Comparison of ENCODE assay signal across 23 cellular contexts in the genomic region with DNA sequence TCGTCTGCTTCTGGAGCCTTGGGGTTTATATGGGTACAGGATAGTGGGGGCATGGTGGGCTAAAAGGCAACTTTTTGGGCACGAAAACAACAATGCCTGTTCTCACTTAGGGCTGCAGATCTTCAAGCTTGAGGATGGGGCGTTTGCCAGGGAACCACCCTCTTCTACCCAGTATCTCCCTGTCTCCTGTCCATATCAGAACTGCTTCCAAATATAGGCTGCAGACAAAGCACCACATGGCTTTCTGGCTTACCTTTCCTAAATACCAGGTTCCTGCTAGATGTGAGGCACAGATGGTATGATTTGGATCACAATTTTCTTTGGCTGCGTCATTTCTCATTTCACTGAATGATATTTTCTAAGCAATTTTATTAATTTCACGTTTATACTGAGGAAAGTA.
"Had no signal": no experiment of that assay in that cellular context is flagged by ENCODE, and none has a peak within 500 bp of the region (broad histone marks: within the 10 kb centered on the region; RNA-seq: fewer than 3 reads in every experiment).

No MANE protein-coding gene starts in this region.

- H3K4me3 Mint-ChIP-seq: memory B cell, mesothelial cell of epicardium, natural killer cell, neural crest cell had no signal

- DNase-seq: effector memory CD4-positive, alpha-beta T cell; heart left ventricle; hypothalamus; kidney glomerular epithelial cell; lower lobe of right lung; natural killer cell; nucleus accumbens; ovary; small intestine; stimulated activated CD4-positive, alpha-beta T cell treated with anti-CD3 and anti-CD28 coated beads, Interleukin-12 subunit alpha, Interleukin-12 subunit beta, amount 100 ng/mL, for 4 hours; stimulated activated naive CD4-positive, alpha-beta T cell; stomach; transverse colon had no signal

- H3K27ac Mint-ChIP-seq: memory B cell, mesothelial cell of epicardium, natural killer cell had no signal

- FAIRE-seq: endometrium, frontal cortex, islet of Langerhans, small intestine had no signal

- H3K36me3 Mint-ChIP-seq: memory B cell, mesothelial cell of epicardium, natural killer cell had no signal

- H3K4me3 ChIP-seq: lower lobe of right lung, ovary, stomach, thoracic aorta, transverse colon had no signal

- H3K27me3 ChIP-seq: heart left ventricle, ovary, transverse colon had no signal

- H3K27ac ChIP-seq: heart left ventricle, lower lobe of right lung, ovary, stomach, thoracic aorta, transverse colon had no signal

- H3K36me3 ChIP-seq: heart left ventricle, lower lobe of right lung, ovary, stomach, thoracic aorta, transverse colon had no signal

- ATAC-seq: esophagus mucosa, left lobe of liver, lower lobe of right lung, natural killer cell, right cardiac atrium had no signal

- H3K4me1 ChIP-seq: lower lobe of right lung, stomach, transverse colon had no signal

- H3K9me3 ChIP-seq: heart left ventricle, lower lobe of right lung, ovary, stomach, thoracic aorta, transverse colon had no signal

- H3K4me1 Mint-ChIP-seq: natural killer cell had no signal

- H3K9me3 Mint-ChIP-seq: memory B cell, mesothelial cell of epicardium, natural killer cell, neural crest cell had no signal
